Comparison of ENCODE assay signal across 8 cellular contexts in the genomic region with DNA sequence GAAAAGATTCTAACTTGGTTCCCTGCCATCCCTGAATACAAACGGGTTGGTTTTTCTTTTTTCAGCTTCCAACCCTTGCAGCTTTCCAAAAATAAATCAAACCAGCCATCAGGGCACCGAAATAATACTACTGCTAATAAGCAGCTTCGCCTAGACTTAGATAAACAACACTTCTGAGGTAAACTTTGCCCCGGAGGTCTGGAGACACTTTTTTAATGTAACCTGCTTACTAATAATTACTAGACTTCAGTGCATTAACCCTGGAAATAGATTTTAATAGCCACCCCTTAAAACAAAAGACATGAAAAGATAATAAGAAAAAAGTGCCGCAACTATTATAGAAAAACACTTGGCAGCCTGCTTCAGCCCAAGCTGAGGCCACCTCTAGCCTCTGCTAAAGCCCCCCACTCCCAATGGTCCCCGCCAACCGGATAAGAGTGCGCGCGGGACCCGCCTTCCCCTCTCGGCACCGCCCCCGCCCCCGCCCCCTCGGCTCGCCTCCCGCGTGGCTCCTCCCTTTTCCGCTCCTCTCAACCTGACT. TPM values are rescaled to one million over a fixed set of nuclear protein-coding genes. Genes with fewer than 3 reads are reported as not detected.
A peak's percentile ranks its signal among the peaks of the same experiment; 100 is the strongest.
DNase-seq lines count a peak whose midpoint lies in the region; ATAC-seq and TF ChIP-seq lines count a peak whose summit lies in the region.

No MANE protein-coding gene starts in this region.

- H3K27ac Mint-ChIP-seq in activated naive CD4-positive, alpha-beta T cell treated with anti-CD3 and anti-CD28 coated beads for 36 hours = peak overlapping the region; percentile 92
- H3K27ac Mint-ChIP-seq in memory B cell (peak overlapping the region; percentile 86), type B pancreatic cell (peak overlapping the region; percentile 99)

- peak overlapping the region; percentile 94 for H3K4me3 ChIP-seq in astrocyte of the cerebellum (ENCODE audit: low read depth, low read length)

- no peak for ATAC-seq in memory B cell (ENCODE audit: low read depth)

- H3K4me1 Mint-ChIP-seq in activated naive CD4-positive, alpha-beta T cell treated with anti-CD3 and anti-CD28 coated beads for 36 hours (ENCODE audit: low read depth) = peaks cover 46% of the 10 kb centered on the region
- peaks cover 15% of the 10 kb centered on the region for H3K4me1 Mint-ChIP-seq in memory B cell
- peaks cover 33% of the 10 kb centered on the region for H3K4me1 Mint-ChIP-seq in type B pancreatic cell (ENCODE audit: unreplicated experiment)

- no peak for DNase-seq in activated naive CD4-positive, alpha-beta T cell treated with anti-CD3 and anti-CD28 coated beads for 36 hours
- no peak for DNase-seq in activated naive CD4-positive, alpha-beta T cell (lab: John Stamatoyannopoulos, UW)
- DNase-seq in astrocyte of the cerebellum (ENCODE audit: low read depth) (no peak), memory B cell (ENCODE audit: low spot score in 2 of 2) (no peak), type B pancreatic cell (ENCODE audit: extremely low spot score, unreplicated experiment) (no peak), NCI-H2196 treated with DMSO at 0.1 percent for 48 hours (lab: John Stamatoyannopoulos, UW; ENCODE audit: unreplicated experiment) (no peak), retina (no peak), mucosa of gallbladder (ENCODE audit: low spot score) (no peak)

- in situ Hi-C loops in astrocyte of the cerebellum (cut with HindIII; ENCODE audit: low sequenced_read_pairs) = loop anchor here (25.0 kb wide), 1 partner anchor 147 kb away; no protein-coding TSS in a partner anchor

- peaks cover 22% of the 10 kb centered on the region for H3K36me3 Mint-ChIP-seq in activated naive CD4-positive, alpha-beta T cell treated with anti-CD3 and anti-CD28 coated beads for 36 hours (ENCODE audit: low read depth)
- H3K36me3 Mint-ChIP-seq in memory B cell = peaks cover 5% of the 10 kb centered on the region
- peaks cover 26% of the 10 kb centered on the region for H3K36me3 Mint-ChIP-seq in type B pancreatic cell

- TF ChIP-seq CTCF in astrocyte of the cerebellum (IDR thresholded peaks at IDR 0.05; ENCODE audit: low read depth, low read length, missing control alignments) (no peak), type B pancreatic cell (conservative IDR thresholded peaks at IDR 0.05) (no peak)

- H3K4me3 Mint-ChIP-seq in activated naive CD4-positive, alpha-beta T cell treated with anti-CD3 and anti-CD28 coated beads for 36 hours = peak overlapping the region; percentile 90
- H3K4me3 Mint-ChIP-seq in memory B cell (peak overlapping the region; percentile 98), type B pancreatic cell (peak overlapping the region; percentile 99)

- no peaks in the 10 kb centered on the region for H3K27me3 Mint-ChIP-seq in activated naive CD4-positive, alpha-beta T cell treated with anti-CD3 and anti-CD28 coated beads for 36 hours (ENCODE audit: low read depth)
- H3K27me3 Mint-ChIP-seq in memory B cell = no peaks in the 10 kb centered on the region
- no peaks in the 10 kb centered on the region for H3K27me3 Mint-ChIP-seq in type B pancreatic cell

- intact Hi-C loops in activated naive CD4-positive, alpha-beta T cell treated with anti-CD3 and anti-CD28 coated beads for 36 hours (cut with micrococcal nuclease) = loop anchor here (1.0 to 10.0 kb wide), 18 partner anchors 10 to 1870 kb away; partner anchors contain the start of gene SERBP1

- H3K9me3 Mint-ChIP-seq in activated naive CD4-positive, alpha-beta T cell treated with anti-CD3 and anti-CD28 coated beads for 36 hours = no peaks in the 10 kb centered on the region
- H3K9me3 Mint-ChIP-seq in memory B cell (no peaks in the 10 kb centered on the region), type B pancreatic cell (no peaks in the 10 kb centered on the region)

- CTCF ChIA-PET in activated naive CD4-positive, alpha-beta T cell treated with anti-CD3 and anti-CD28 coated beads for 36 hours (lab: Charles Lee) = interaction anchor here (0.7 to 4.2 kb wide), 6 partner anchors 10 to 148 kb away, joined by 3 to 27 read pairs (median 4); no protein-coding TSS in a partner anchor

RNA-seq across cellular contexts. Expression of gene GADD45A, which starts 0.4 kb away (rescaled TPM):
- total RNA-seq in activated naive CD4-positive, alpha-beta T cell treated with anti-CD3 and anti-CD28 coated beads for 36 hours = 10 to 100 TPM; 47.0 to 48.3 TPM
- total RNA-seq in type B pancreatic cell (ENCODE audit: low replicate concordance) (66.0 and 104 TPM in 2 replicates), mucosa of gallbladder (60.9 TPM)
